In the genomic region with DNA sequence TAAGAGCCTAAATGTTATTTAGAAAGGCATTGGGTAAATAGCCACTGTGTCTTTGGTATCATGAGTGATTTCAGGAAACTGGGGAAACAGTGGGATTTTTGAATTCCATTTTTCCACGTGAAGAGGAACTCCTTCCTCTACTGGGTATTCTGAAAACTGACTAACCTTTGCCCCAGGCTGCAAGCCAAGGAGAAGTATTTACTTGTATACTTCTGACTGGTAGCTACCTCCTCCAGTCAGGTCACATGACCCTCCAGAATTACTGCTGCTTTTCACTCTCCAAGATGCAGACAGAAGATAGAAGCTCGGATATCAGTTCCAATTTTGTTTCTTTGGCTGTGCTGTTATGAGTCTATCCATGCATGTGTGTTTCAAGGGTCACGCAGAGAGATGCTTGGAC, we compare ENCODE assay signal across 1 cellular context.
TF ChIP-seq lines count a peak whose summit lies in the region.

No MANE protein-coding gene starts in this region.

TF ChIP-seq in K562, 482 proteins besides CTCF, POLR2A, EP300 and RAD21:
- no peak for TF ChIP-seq SREBF2 (CRISPR knock-in tag; IDR thresholded peaks at IDR 0.05)
- TF ChIP-seq, protein P1, sequence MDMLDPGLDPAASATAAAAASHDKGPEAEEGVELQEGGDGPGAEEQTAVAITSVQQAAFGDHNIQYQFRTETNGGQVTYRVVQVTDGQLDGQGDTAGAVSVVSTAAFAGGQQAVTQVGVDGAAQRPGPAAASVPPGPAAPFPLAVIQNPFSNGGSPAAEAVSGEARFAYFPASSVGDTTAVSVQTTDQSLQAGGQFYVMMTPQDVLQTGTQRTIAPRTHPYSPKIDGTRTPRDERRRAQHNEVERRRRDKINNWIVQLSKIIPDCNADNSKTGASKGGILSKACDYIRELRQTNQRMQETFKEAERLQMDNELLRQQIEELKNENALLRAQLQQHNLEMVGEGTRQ (CRISPR knock-in tag; IDR thresholded peaks at IDR 0.05): peak; percentile 46
- TF ChIP-seq YY1 (IDR thresholded peaks at IDR 0.05; ENCODE audit: borderline replicate concordance in 1 of 3, control insufficient read depth in 1 of 3, extremely low read depth in 1 of 3, insufficient read depth in 3 of 3, insufficient read length in 1 of 3, insufficient replicate concordance in 2 of 3, low read depth in 1 of 3, low read length in 2 of 3): no peak
- TF ChIP-seq KLF6 (CRISPR knock-in tag; IDR thresholded peaks at IDR 0.05; ENCODE audit: borderline replicate concordance): no peak
- no peak for TF ChIP-seq GTF2E2 (tag; IDR thresholded peaks at IDR 0.05)
- TF ChIP-seq EWSR1 (IDR thresholded peaks at IDR 0.05; ENCODE audit: borderline replicate concordance, low read depth, partially characterized antibody): no peak
- TF ChIP-seq, protein P2, sequence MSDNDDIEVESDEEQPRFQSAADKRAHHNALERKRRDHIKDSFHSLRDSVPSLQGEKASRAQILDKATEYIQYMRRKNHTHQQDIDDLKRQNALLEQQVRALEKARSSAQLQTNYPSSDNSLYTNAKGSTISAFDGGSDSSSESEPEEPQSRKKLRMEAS (CRISPR knock-in tag; IDR thresholded peaks at IDR 0.05): no peak
- TF ChIP-seq, protein P3, sequence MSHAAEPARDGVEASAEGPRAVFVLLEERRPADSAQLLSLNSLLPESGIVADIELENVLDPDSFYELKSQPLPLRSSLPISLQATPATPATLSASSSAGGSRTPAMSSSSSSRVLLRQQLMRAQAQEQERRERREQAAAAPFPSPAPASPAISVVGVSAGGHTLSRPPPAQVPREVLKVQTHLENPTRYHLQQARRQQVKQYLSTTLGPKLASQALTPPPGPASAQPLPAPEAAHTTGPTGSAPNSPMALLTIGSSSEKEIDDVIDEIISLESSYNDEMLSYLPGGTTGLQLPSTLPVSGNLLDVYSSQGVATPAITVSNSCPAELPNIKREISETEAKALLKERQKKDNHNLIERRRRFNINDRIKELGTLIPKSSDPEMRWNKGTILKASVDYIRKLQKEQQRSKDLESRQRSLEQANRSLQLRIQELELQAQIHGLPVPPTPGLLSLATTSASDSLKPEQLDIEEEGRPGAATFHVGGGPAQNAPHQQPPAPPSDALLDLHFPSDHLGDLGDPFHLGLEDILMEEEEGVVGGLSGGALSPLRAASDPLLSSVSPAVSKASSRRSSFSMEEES (CRISPR knock-in tag; IDR thresholded peaks at IDR 0.05): peak; percentile 77
- TF ChIP-seq RAD51 (IDR thresholded peaks at IDR 0.05; ENCODE audit: borderline replicate concordance, low read depth): peak; percentile 64
- 0 out of 2 replicates have a peak, but pooled peaks have one; percentile 25 for TF ChIP-seq TOE1 (IDR thresholded peaks at IDR 0.05; ENCODE audit: borderline replicate concordance)
- no peak for TF ChIP-seq TOE1 (CRISPR knock-in tag; IDR thresholded peaks at IDR 0.05; ENCODE audit: borderline replicate concordance, low read depth)
